In genomic region chr1:151680812-151681211, GRCh38 we compare ENCODE assay signal across 11 cellular contexts. TPM values are rescaled to one million over a fixed set of nuclear protein-coding genes. Genes with fewer than 3 reads are reported as not detected.
DNase-seq lines count a peak whose midpoint lies in the region; ATAC-seq, FAIRE-seq and TF ChIP-seq lines count a peak whose summit lies in the region.
"Had no signal": no experiment of that assay in that cellular context is flagged by ENCODE, and none has a peak within 500 bp of the region (broad histone marks: within the 10 kb centered on the region; RNA-seq: fewer than 3 reads in every experiment).

No MANE protein-coding gene starts in this region.

- no peaks in the 10 kb centered on the region for H3K9me3 ChIP-seq in esophagus muscularis mucosa
- no peaks in the 10 kb centered on the region for H3K9me3 ChIP-seq in testis

- TF ChIP-seq CTCF in esophagus muscularis mucosa (IDR thresholded peaks at IDR 0.05) (no peak), testis (IDR thresholded peaks at IDR 0.05) (no peak)

- no peak for ATAC-seq in GM18907 (IDR thresholded peaks at IDR 0.05; ENCODE audit: unreplicated experiment)
- ATAC-seq: stimulated activated naive CD8-positive, alpha-beta T cell treated with anti-CD3 and anti-CD28 coated beads, Interleukin-15, amount 100 ng/mL, for 72 hours had no signal

- no peak for TF ChIP-seq POLR2A in esophagus muscularis mucosa (IDR thresholded peaks at IDR 0.05; ENCODE audit: low read depth)
- no peak for TF ChIP-seq POLR2A in testis (IDR thresholded peaks at IDR 0.05)

- peak overlapping the region; percentile 50 to 76 (median 64) for H3K27ac ChIP-seq in esophagus muscularis mucosa (replicated peaks in 1 of 4)
- H3K27ac ChIP-seq in testis: no peak overlapping the region

- no peak for TF ChIP-seq EP300 in esophagus muscularis mucosa (IDR thresholded peaks at IDR 0.05)

- FAIRE-seq in RCC 7860 (lab: Jason Lieb, UNC): peak; percentile 95
- FAIRE-seq: frontal cortex had no signal

- DNase-seq in GM03348 (ENCODE audit: low spot score) (peak; percentile 73), RCC 7860 (ENCODE audit: low spot score) (peak; percentile 90), esophagus muscularis mucosa (ENCODE audit: extremely low spot score) (no peak), renal cortical epithelial cell (ENCODE audit: low read depth) (peak; percentile 95), NCI-H128 (lab: John Stamatoyannopoulos, UW; ENCODE audit: unreplicated experiment) (no peak), testis (no peak), HuH-7.5 (ENCODE audit: low spot score) (no peak)
- DNase-seq: OCI-M1; stimulated activated naive CD8-positive, alpha-beta T cell treated with anti-CD3 and anti-CD28 coated beads, Interleukin-15, amount 100 ng/mL, for 72 hours had no signal

- intact Hi-C loops in esophagus muscularis mucosa (cut with DNase I) (loop anchor here (10.0 kb wide), 1 partner anchor 86 kb away; no protein-coding TSS in a partner anchor), testis (cut with DNase I; ENCODE audit: low total_unique reads) (no loop called here)

- H3K36me3 ChIP-seq in esophagus muscularis mucosa (peaks cover 5 to 48% (median 28%) of the 10 kb centered on the region in 4 donors), testis (ENCODE audit: low read depth, missing control alignments) (no peaks in the 10 kb centered on the region)

- no peak overlapping the region for H3K4me3 ChIP-seq in esophagus muscularis mucosa
- H3K4me3 ChIP-seq in testis: no peak overlapping the region

- WGBS in esophagus muscularis mucosa: 24% methylated on average over 3 of the region's 3 CpGs
- WGBS in testis, 2 donors: 52 to 61% methylated on average over 3 of the region's 3 CpGs

- H3K4me1 ChIP-seq in esophagus muscularis mucosa: peaks cover 7 to 22% (median 16%) of the 10 kb centered on the region in 4 donors
- H3K4me1 ChIP-seq in testis: no peaks in the 10 kb centered on the region

- H3K27me3 ChIP-seq in esophagus muscularis mucosa: no peaks in the 10 kb centered on the region
- H3K27me3 ChIP-seq in testis: no peaks in the 10 kb centered on the region

RNA-seq across cellular contexts. Expression of gene CELF3, which starts 35.8 kb away (rescaled TPM):
- total RNA-seq in esophagus muscularis mucosa: 1 to 10 TPM in 1 of 4 donors, under 1 TPM in 3; 0.23 to 1.0 (median 0.58) TPM
- total RNA-seq in renal cortical epithelial cell: not detected in 2 replicates
- total RNA-seq in testis: 1 to 10 TPM; 3.2 to 4.6 TPM
- 2.6 TPM for polyA plus RNA-seq in testis (ENCODE audit: insufficient read depth, low read depth, low replicate concordance)

RNA-seq across cellular contexts. Expression of gene RIIAD1, which starts 40.5 kb away (rescaled TPM):
- 1 to 10 TPM in 1 of 4 donors, not detected in 3; 1.7 TPM for total RNA-seq in esophagus muscularis mucosa
- total RNA-seq in renal cortical epithelial cell: not detected in 2 replicates
- total RNA-seq in testis: 10 to 100 TPM in 1 of 2 donors, 1 to 10 TPM in 1; 6.4 to 30.2 TPM
- 20.5 TPM for polyA plus RNA-seq in testis (ENCODE audit: insufficient read depth, low read depth, low replicate concordance)

Comparison
In these comparisons a context has a peak if more than half of its experiments do, and no peak if none do; other contexts are left out.
1. DNase-seq: peak in GM03348 (single experiment), RCC 7860 (single experiment) and renal cortical epithelial cell (single experiment); none in esophagus muscularis mucosa (single experiment), NCI-H128 (single experiment), testis (single experiment) and HuH-7.5 (single experiment).
2. H3K27ac ChIP-seq: peak in esophagus muscularis mucosa (4 of 4); none in testis (0 of 2).